In genomic region chr18:13527730-13528129, GRCh38 we compare ENCODE assay signal across 34 cellular contexts.
"Had no signal": no experiment of that assay in that cellular context is flagged by ENCODE, and none has a peak within 500 bp of the region (broad histone marks: within the 10 kb centered on the region; RNA-seq: fewer than 3 reads in every experiment).

No MANE protein-coding gene starts in this region.

- H3K27ac ChIP-seq: brain microvascular endothelial cell, PC-9, RWPE1, VCaP had no signal

- H3K4me3 ChIP-seq: PC-9 had no signal

- H3K9me3 Mint-ChIP-seq: activated B cell treated with CpG ODN at 0.5 μM for 24 hours; activated CD4-positive, alpha-beta memory T cell treated with anti-CD3 and anti-CD28 coated beads for 36 hours; activated naive CD4-positive, alpha-beta T cell treated with anti-CD3 and anti-CD28 coated beads, Interleukin-2, amount 10 ng/mL, durations not matched to agents 7 days and 5 days; activated naive CD8-positive, alpha-beta T cell treated with anti-CD3 and anti-CD28 coated beads for 36 hours; central memory CD8-positive, alpha-beta T cell had no signal

- H3K36me3 Mint-ChIP-seq: activated CD8-positive, alpha-beta memory T cell treated with anti-CD3 and anti-CD28 coated beads, Interleukin-2, amount 10 ng/mL, durations not matched to agents 7 days and 5 days had no signal

- H3K4me1 Mint-ChIP-seq: activated CD8-positive, alpha-beta memory T cell treated with anti-CD3 and anti-CD28 coated beads, Interleukin-2, amount 10 ng/mL, durations not matched to agents 7 days and 5 days had no signal

- H3K36me3 ChIP-seq: brain microvascular endothelial cell had no signal

- H3K27me3 Mint-ChIP-seq: activated B cell treated with CpG ODN at 0.5 μM for 24 hours; activated CD4-positive, alpha-beta memory T cell treated with anti-CD3 and anti-CD28 coated beads for 36 hours; activated CD8-positive, alpha-beta memory T cell treated with anti-CD3 and anti-CD28 coated beads, Interleukin-2, amount 10 ng/mL, durations not matched to agents 7 days and 5 days; activated naive CD4-positive, alpha-beta T cell treated with anti-CD3 and anti-CD28 coated beads, Interleukin-2, amount 10 ng/mL, durations not matched to agents 7 days and 5 days; activated naive CD8-positive, alpha-beta T cell treated with anti-CD3 and anti-CD28 coated beads for 36 hours; central memory CD8-positive, alpha-beta T cell had no signal

- DNase-seq: activated B cell treated with CpG ODN at 0.5 μM for 24 hours; activated CD4-positive, alpha-beta memory T cell treated with anti-CD3 and anti-CD28 coated beads for 36 hours; activated CD4-positive, alpha-beta T cell treated with anti-CD3 and anti-CD28 coated beads for 4 hours; activated CD4-positive, alpha-beta T cell treated with anti-CD3 and anti-CD28 coated beads, Interleukin-2, amount 50 U/mL, for 1 hour; activated CD4-positive, CD25-positive, alpha-beta regulatory T cell treated with anti-CD3 and anti-CD28 coated beads, Interleukin-2, amount 50 U/mL, for 72 hours; activated CD8-positive, alpha-beta memory T cell treated with anti-CD3 and anti-CD28 coated beads, Interleukin-2, amount 10 ng/mL, durations not matched to agents 7 days and 5 days; activated CD8-positive, alpha-beta memory T cell treated with anti-CD3 and anti-CD28 coated beads, Interleukin-2, amount 50 U/mL, for 48 hours; activated effector memory CD4-positive, alpha-beta T cell treated with Interleukin-2 at 50 U/mL for 16 hours; activated naive CD4-positive, alpha-beta T cell treated with anti-CD3 and anti-CD28 coated beads, Interleukin-2, amount 10 ng/mL, durations not matched to agents 7 days and 5 days; activated naive CD8-positive, alpha-beta T cell treated with anti-CD3 and anti-CD28 coated beads for 36 hours; activated T-cell treated with anti-CD3 and anti-CD28 coated beads, Interleukin-2, amount 50 U/mL, for 48 hours; amniotic stem cell; aorta; brain microvascular endothelial cell; NCI-H1092 treated with DMSO at 0.1 percent for 48 hours; NCI-H1417; NCI-H146; NCI-H187; NCI-H2029 treated with DMSO at 0.1 percent for 48 hours; NCI-H2107; NCI-H2171; NCI-H510A; NCI-H526; NCI-H748 treated with DMSO at 0.1 percent for 48 hours; NK-92 treated with Interleukin-12 subunit alpha and Interleukin-12 subunit beta, amount 100 ng/mL, for 24 hours; PC-9; SW 1271; T-helper 1 cell; T-helper 2 cell; T-helper 9 cell had no signal

- H3K4me3 Mint-ChIP-seq: activated B cell treated with CpG ODN at 0.5 μM for 24 hours; activated CD4-positive, alpha-beta memory T cell treated with anti-CD3 and anti-CD28 coated beads for 36 hours; activated CD8-positive, alpha-beta memory T cell treated with anti-CD3 and anti-CD28 coated beads, Interleukin-2, amount 10 ng/mL, durations not matched to agents 7 days and 5 days; activated naive CD4-positive, alpha-beta T cell treated with anti-CD3 and anti-CD28 coated beads, Interleukin-2, amount 10 ng/mL, durations not matched to agents 7 days and 5 days; activated naive CD8-positive, alpha-beta T cell treated with anti-CD3 and anti-CD28 coated beads for 36 hours; central memory CD8-positive, alpha-beta T cell had no signal

- H3K27ac Mint-ChIP-seq: activated B cell treated with CpG ODN at 0.5 μM for 24 hours; activated CD4-positive, alpha-beta memory T cell treated with anti-CD3 and anti-CD28 coated beads for 36 hours; activated CD8-positive, alpha-beta memory T cell treated with anti-CD3 and anti-CD28 coated beads, Interleukin-2, amount 10 ng/mL, durations not matched to agents 7 days and 5 days; activated naive CD4-positive, alpha-beta T cell treated with anti-CD3 and anti-CD28 coated beads, Interleukin-2, amount 10 ng/mL, durations not matched to agents 7 days and 5 days; activated naive CD8-positive, alpha-beta T cell treated with anti-CD3 and anti-CD28 coated beads for 36 hours had no signal

- ATAC-seq: activated CD8-positive, alpha-beta memory T cell treated with anti-CD3 and anti-CD28 coated beads, Interleukin-2, amount 10 ng/mL, durations not matched to agents 7 days and 5 days; Right ventricle myocardium inferior had no signal

- H3K27me3 ChIP-seq: brain microvascular endothelial cell had no signal
